Comparison of ENCODE assay signal across 4 cellular contexts in genomic region chr19:33677745-33678426, GRCh38.
A peak's percentile ranks its signal among the peaks of the same experiment; 100 is the strongest.
TF ChIP-seq lines count a peak whose summit lies in the region.

No MANE protein-coding gene starts in this region.

TF ChIP-seq in A549, 52 proteins besides CTCF, POLR2A, EP300 and RAD21:
- TF ChIP-seq REST (IDR thresholded peaks at IDR 0.05): peak; percentile 91
- TF ChIP-seq EHMT2 (IDR thresholded peaks at IDR 0.05; ENCODE audit: low read depth): peak; percentile 60; the same call in 1 of the 2 replicates
- TF ChIP-seq NPAS2 (CRISPR knock-in tag; IDR thresholded peaks at IDR 0.05; ENCODE audit: borderline replicate concordance): no peak
- no peak for TF ChIP-seq HOXB13 (CRISPR knock-in tag; IDR thresholded peaks at IDR 0.05; ENCODE audit: low read depth)

TF ChIP-seq in HCT116, 20 proteins besides CTCF, POLR2A, EP300 and RAD21:
- no peak for TF ChIP-seq POLR2AphosphoS5 (IDR thresholded peaks at IDR 0.05; ENCODE audit: low read depth, low read length)
- TF ChIP-seq REST (IDR thresholded peaks at IDR 0.05; ENCODE audit: low read depth): peak; percentile 70

TF ChIP-seq in WTC11, 78 proteins besides CTCF, POLR2A, EP300 and RAD21:
- TF ChIP-seq NFE2L1 (CRISPR knock-in tag; IDR thresholded peaks at IDR 0.05): 0 out of 2 replicates have a peak, but pooled peaks have one; percentile 35
- TF ChIP-seq ARID4B (CRISPR knock-in tag; IDR thresholded peaks at IDR 0.05; ENCODE audit: borderline replicate concordance): peak; percentile 51; the same call in 1 of the 2 replicates
- no peak for TF ChIP-seq GRHL2 (CRISPR knock-in tag; IDR thresholded peaks at IDR 0.05; ENCODE audit: insufficient replicate concordance, severe bottlenecking)
- peak; percentile 64; the same call in 1 of the 2 replicates for TF ChIP-seq JUN (CRISPR knock-in tag; IDR thresholded peaks at IDR 0.05)
- peak; percentile 78; the same call in 1 of the 2 replicates for TF ChIP-seq FOXP4 (CRISPR knock-in tag; IDR thresholded peaks at IDR 0.05)
- TF ChIP-seq FOXK1 (CRISPR knock-in tag; IDR thresholded peaks at IDR 0.05): no peak
- TF ChIP-seq USF1 (CRISPR knock-in tag; IDR thresholded peaks at IDR 0.05): peak; percentile 27; the same call in 1 of the 2 replicates
- peak; percentile 41; the same call in 1 of the 2 replicates for TF ChIP-seq TEAD4 (CRISPR knock-in tag; IDR thresholded peaks at IDR 0.05)
- no peak for TF ChIP-seq CREM (CRISPR knock-in tag; IDR thresholded peaks at IDR 0.05)

TF ChIP-seq in HepG2, 621 proteins besides CTCF, POLR2A, EP300 and RAD21:
- peak; percentile 93 for TF ChIP-seq EHMT2 (IDR thresholded peaks at IDR 0.05; ENCODE audit: borderline replicate concordance, low read depth, low read length)
- no peak for TF ChIP-seq ZNF670 (CRISPR knock-in tag; IDR thresholded peaks at IDR 0.05; ENCODE audit: borderline replicate concordance)
- TF ChIP-seq AGO1 (IDR thresholded peaks at IDR 0.05; ENCODE audit: low read depth, low read length, poor library complexity, severe bottlenecking): no peak
- TF ChIP-seq ZNF510 (CRISPR knock-in tag; IDR thresholded peaks at IDR 0.05; ENCODE audit: low read depth): no peak
- no peak for TF ChIP-seq ZBTB3 (CRISPR knock-in tag; IDR thresholded peaks at IDR 0.05; ENCODE audit: borderline replicate concordance, low read depth)
- TF ChIP-seq MIER3 (CRISPR knock-in tag; IDR thresholded peaks at IDR 0.05; ENCODE audit: borderline replicate concordance): no peak
- TF ChIP-seq ZSCAN25 (CRISPR knock-in tag; IDR thresholded peaks at IDR 0.05): no peak
- no peak for TF ChIP-seq BRF2 (CRISPR knock-in tag; IDR thresholded peaks at IDR 0.05)
- peak; percentile 93 for TF ChIP-seq MIER2 (CRISPR knock-in tag; IDR thresholded peaks at IDR 0.05)
- peak; percentile 76 to 92 for TF ChIP-seq REST (IDR thresholded peaks at IDR 0.05; ENCODE audit: borderline replicate concordance in 1 of 2, low read depth in 1 of 2, low read length in 2 of 2)
- TF ChIP-seq ZBTB37 (CRISPR knock-in tag; IDR thresholded peaks at IDR 0.05): no peak
- TF ChIP-seq SALL1 (CRISPR knock-in tag; IDR thresholded peaks at IDR 0.05): no peak
